14 cellular contexts compared by ENCODE assay signal in the genomic region with DNA sequence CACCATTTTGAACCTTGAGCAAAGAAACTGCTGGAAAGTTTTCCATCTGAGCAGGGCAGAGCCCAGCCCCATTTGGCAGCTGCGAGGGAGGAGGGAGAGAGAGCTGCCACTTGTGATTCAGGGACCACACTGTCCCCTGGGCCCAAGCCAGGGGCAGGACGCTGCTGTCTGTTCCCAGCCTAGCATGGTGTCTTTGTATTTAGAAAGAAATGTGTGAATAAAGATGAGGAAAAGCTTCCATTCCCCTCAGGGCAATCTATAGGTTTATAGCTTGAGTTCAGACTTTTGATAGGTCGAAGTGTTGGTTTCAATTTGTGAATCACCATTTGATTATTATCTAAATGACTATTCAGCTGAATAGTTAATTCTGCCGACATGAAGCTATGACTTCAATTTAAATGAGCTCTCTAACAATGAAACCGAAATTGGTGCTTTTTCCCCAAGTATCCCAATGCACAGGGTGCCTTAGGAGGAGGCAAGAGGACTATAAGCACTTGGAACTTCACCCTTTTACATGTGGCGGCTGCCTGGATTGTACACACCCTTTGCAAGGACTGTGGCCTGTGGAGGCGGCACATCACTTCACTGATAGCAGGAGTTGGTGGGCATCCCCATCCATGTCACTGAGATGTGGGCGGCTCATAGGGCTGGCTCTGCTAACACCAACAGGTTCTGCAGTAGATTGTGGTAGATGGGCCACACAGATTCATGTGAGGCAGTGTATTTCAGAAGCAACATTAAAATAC.
A peak's percentile ranks its signal among the peaks of the same experiment; 100 is the strongest.
DNase-seq lines count a peak whose midpoint lies in the region; TF ChIP-seq lines count a peak whose summit lies in the region.
"Had no signal": no experiment of that assay in that cellular context is flagged by ENCODE, and none has a peak within 500 bp of the region (broad histone marks: within the 10 kb centered on the region; RNA-seq: fewer than 3 reads in every experiment).

No MANE protein-coding gene starts in this region.

- peak; percentile 46 for DNase-seq in activated CD4-positive, alpha-beta T cell treated with anti-CD3 and anti-CD28 coated beads for 48 hours
- DNase-seq in activated CD4-positive, alpha-beta T cell treated with anti-CD3 and anti-CD28 coated beads, Interleukin-2, amount 50 U/mL, for 1 hour = no peak
- peak; percentile 70 for DNase-seq in Ammon's horn (ENCODE audit: low spot score)
- peak in 5 of 10 donors; percentile 58 to 76 (median 65) for DNase-seq in dorsolateral prefrontal cortex
- DNase-seq in renal cortical epithelial cell (ENCODE audit: low read depth) = peak; percentile 15
- no peak for DNase-seq in endodermal cell
- DNase-seq in NCI-H774 (lab: John Stamatoyannopoulos, UW) = no peak
- no peak for DNase-seq in NCI-H146 treated with DMSO at 0.1 percent for 48 hours (lab: John Stamatoyannopoulos, UW; ENCODE audit: unreplicated experiment)
- DNase-seq: CD8-positive, alpha-beta T cell; colonic mucosa; heart right ventricle; kidney glomerular epithelial cell; naive thymus-derived CD4-positive, alpha-beta T cell; NCI-H187 had no signal

- H3K9me3 ChIP-seq in endodermal cell (ENCODE audit: control insufficient read depth, low read length) = no peaks in the 10 kb centered on the region
- H3K9me3 ChIP-seq: colonic mucosa, heart right ventricle had no signal

- H3K4me3 ChIP-seq in dorsolateral prefrontal cortex = no peak overlapping the region
- H3K4me3 ChIP-seq in endodermal cell (ENCODE audit: low read length) = no peak overlapping the region
- H3K4me3 ChIP-seq: colonic mucosa, heart right ventricle had no signal

- peaks cover 9% of the 10 kb centered on the region for H3K4me1 Mint-ChIP-seq in endodermal cell

- no peak for TF ChIP-seq CTCF in dorsolateral prefrontal cortex (IDR thresholded peaks at IDR 0.05 in 54 of 56, conservative IDR thresholded peaks at IDR 0.05 in 2 of 56; ENCODE audit: low read depth in 1 of 56, partially characterized antibody in 56 of 56)
- TF ChIP-seq CTCF in endodermal cell (conservative IDR thresholded peaks at IDR 0.05) = no peak

- no peaks in the 10 kb centered on the region for H3K9me3 Mint-ChIP-seq in endodermal cell
- H3K9me3 Mint-ChIP-seq: CD8-positive, alpha-beta T cell; naive thymus-derived CD4-positive, alpha-beta T cell had no signal

- H3K36me3 Mint-ChIP-seq in endodermal cell (ENCODE audit: low read depth) = no peaks in the 10 kb centered on the region

- H3K27me3 Mint-ChIP-seq in endodermal cell (ENCODE audit: insufficient read depth) = peaks cover 3% of the 10 kb centered on the region
- H3K27me3 Mint-ChIP-seq: naive thymus-derived CD4-positive, alpha-beta T cell had no signal

- 79 to 80% methylated on average over 4 to 8 of the region's 8 CpGs for WGBS in endodermal cell (ENCODE audit: insufficient coverage in 1 of 2, insufficient read length in 1 of 2), 2 experiments

- H3K27ac Mint-ChIP-seq in endodermal cell = no peak overlapping the region
- H3K27ac Mint-ChIP-seq: CD8-positive, alpha-beta T cell had no signal

- H3K27ac ChIP-seq in dorsolateral prefrontal cortex (peak overlapping the region in 52 of 59 donors; percentile 13 to 88 (median 71)), endodermal cell (ENCODE audit: low read depth, low read length) (no peak overlapping the region)
- H3K27ac ChIP-seq: colonic mucosa, heart right ventricle had no signal

- no peaks in the 10 kb centered on the region for H3K27me3 ChIP-seq in dorsolateral prefrontal cortex
- H3K27me3 ChIP-seq in endodermal cell (ENCODE audit: control insufficient read depth, insufficient read depth, low read length, poor library complexity, severe bottlenecking) = no peaks in the 10 kb centered on the region
- H3K27me3 ChIP-seq: colonic mucosa, heart right ventricle had no signal

- H3K4me3 Mint-ChIP-seq in endodermal cell = no peak overlapping the region
- H3K4me3 Mint-ChIP-seq: CD8-positive, alpha-beta T cell; naive thymus-derived CD4-positive, alpha-beta T cell had no signal

- no peaks in the 10 kb centered on the region for H3K36me3 ChIP-seq in endodermal cell (ENCODE audit: control insufficient read depth, insufficient read depth, low read length)
- H3K36me3 ChIP-seq: colonic mucosa, heart right ventricle had no signal

- intact Hi-C loops in dorsolateral prefrontal cortex (cut with DNase I) = no loop called here

- no peaks in the 10 kb centered on the region for H3K4me1 ChIP-seq in endodermal cell (ENCODE audit: control insufficient read depth, insufficient read depth, low read length)
- H3K4me1 ChIP-seq: colonic mucosa had no signal

- no peak overlapping the region for H3K9ac ChIP-seq in endodermal cell (ENCODE audit: extremely low read depth, low read length, poor library complexity, severe bottlenecking)

Comparison
In these comparisons a context has a peak if more than half of its experiments do, and no peak if none do; other contexts are left out.
1. DNase-seq: peak in activated CD4-positive, alpha-beta T cell treated with anti-CD3 and anti-CD28 coated beads for 48 hours (single experiment), Ammon's horn (single experiment) and renal cortical epithelial cell (single experiment); none in activated CD4-positive, alpha-beta T cell treated with anti-CD3 and anti-CD28 coated beads, Interleukin-2, amount 50 U/mL, for 1 hour (single experiment), endodermal cell (single experiment), NCI-H774 (single experiment) and NCI-H146 treated with DMSO at 0.1 percent for 48 hours (single experiment).